In the genomic region with DNA sequence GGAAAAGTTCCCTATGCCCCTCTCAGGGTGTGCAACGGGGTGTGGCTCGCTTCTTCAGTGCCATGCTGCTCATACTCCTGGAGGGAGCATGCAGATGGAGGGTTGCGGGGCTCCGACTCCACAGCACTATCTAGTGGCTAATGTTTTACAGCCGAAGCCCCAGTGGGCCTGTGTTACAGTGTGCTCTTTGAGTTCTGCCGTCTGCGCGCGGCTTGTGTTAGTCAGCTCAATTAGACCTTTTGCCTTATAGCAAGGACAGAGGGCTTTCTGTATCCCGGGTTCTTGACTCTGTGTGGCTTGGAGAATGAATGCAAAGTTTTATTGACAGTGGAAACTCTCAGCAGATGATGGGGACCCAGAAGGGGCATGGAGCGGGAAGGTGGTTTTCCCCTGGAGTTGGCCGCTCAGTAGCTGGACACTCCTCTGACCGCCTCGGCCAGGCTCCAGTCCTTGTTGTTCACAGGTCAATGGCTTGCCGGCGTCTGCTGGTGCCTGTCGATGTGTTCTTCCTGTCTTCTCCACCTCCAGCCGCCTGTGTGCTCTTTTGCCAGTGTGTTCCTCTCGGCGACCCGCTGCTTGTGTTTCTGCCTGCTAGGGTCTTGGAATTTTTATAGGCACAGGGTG, we compare ENCODE assay signal across 8 cellular contexts.
DNase-seq lines count a peak whose midpoint lies in the region; ATAC-seq, FAIRE-seq and TF ChIP-seq lines count a peak whose summit lies in the region.

No MANE protein-coding gene starts in this region.

- no peak overlapping the region for H3K4me3 ChIP-seq in HCT116 (replicated peaks in 1 of 2; ENCODE audit: low read depth in 1 of 2, low read length in 2 of 2)
- H3K4me3 ChIP-seq in WERI-Rb-1 (ENCODE audit: low read depth, low read length) = no peak overlapping the region

- H3K27ac ChIP-seq in HCT116 (ENCODE audit: low read depth, low read length) (no peak overlapping the region), WERI-Rb-1 (no peak overlapping the region)

- H4K20me1 ChIP-seq in HCT116 (ENCODE audit: insufficient read depth) = no peaks in the 10 kb centered on the region

- no TSS peak for BruUV-seq in HCT116 (replicated peaks; lab: Mats Ljungman, UMichigan)

- H3K9ac ChIP-seq in HCT116 (ENCODE audit: low read length) = no peak overlapping the region

- TF ChIP-seq RAD21 in HCT116 (IDR thresholded peaks at IDR 0.05; ENCODE audit: low read depth) = peak; percentile 35

- DNase-seq in AG20443 (ENCODE audit: low spot score) (peak; percentile 5), HCT116 (ENCODE audit: low read depth, low spot score) (peak; percentile 28), WERI-Rb-1 (peak; percentile 30), iPS-NIHi11 (ENCODE audit: low spot score) (peak; percentile 32), frontal cortex (ENCODE audit: low spot score in 2 of 2) (no peak)
- no peak for DNase-seq in activated effector memory CD4-positive, alpha-beta T cell treated with anti-CD3 and anti-CD28 coated beads, Interleukin-2, amount 50 U/mL, for 16 hours

- POLR2A ChIA-PET in HCT116 (lab: Charles Lee) = no interaction called here

- intact Hi-C loops in HCT116 (cut with micrococcal nuclease) = loop anchor here (2.0 to 10.0 kb wide), 2 partner anchors 333 to 885 kb away; no protein-coding TSS in a partner anchor

- no peak for TF ChIP-seq POLR2A in HCT116 (IDR thresholded peaks at IDR 0.05; ENCODE audit: borderline replicate concordance, extremely low read depth, insufficient read depth, insufficient read length)

- H3K4me1 ChIP-seq in HCT116 (ENCODE audit: control insufficient read depth in 1 of 2, insufficient read depth in 2 of 2, low read length in 2 of 2) = peaks cover 0 to 19% of the 10 kb centered on the region in 2 experiments

- no peaks in the 10 kb centered on the region for H3K36me3 ChIP-seq in HCT116 (ENCODE audit: control insufficient read depth in 1 of 2, insufficient read depth in 2 of 2, low read length in 2 of 2)
- no peaks in the 10 kb centered on the region for H3K36me3 ChIP-seq in WERI-Rb-1

- H3K79me2 ChIP-seq in HCT116 (ENCODE audit: insufficient read depth, low read length) = no peaks in the 10 kb centered on the region

- peak overlapping the region; percentile 70 for H2AFZ ChIP-seq in HCT116 (ENCODE audit: low read depth, low read length, poor library complexity, severe bottlenecking)

- no peak overlapping the region for H3K4me2 ChIP-seq in HCT116 (ENCODE audit: low read length)

- TF ChIP-seq CTCF in HCT116 (IDR thresholded peaks at IDR 0.05 in 2 of 3, conservative IDR thresholded peaks at IDR 0.05 in 1 of 3; ENCODE audit: borderline replicate concordance in 1 of 3, insufficient read depth in 1 of 3, low read depth in 2 of 3, low read length in 2 of 3) = peak in 2 of 3 experiments; percentile 63 to 70; a peak in 4 of 6 replicates
- TF ChIP-seq CTCF in WERI-Rb-1 (IDR thresholded peaks at IDR 0.05; ENCODE audit: low read depth, low read length) = peak; percentile 59

- no peak for FAIRE-seq in frontal cortex (lab: Jason Lieb, UNC)

- CTCF ChIA-PET in HCT116 (lab: Charles Lee) = interaction anchor here (1.3 kb wide), 1 partner anchor 143 kb away, joined by 3 read pairs; no protein-coding TSS in a partner anchor

- peak; percentile 94 for ATAC-seq in HCT116
- ATAC-seq in HG03095 (IDR thresholded peaks at IDR 0.05; ENCODE audit: unreplicated experiment) = no peak
- no peak for ATAC-seq in HG02852 (IDR thresholded peaks at IDR 0.05; ENCODE audit: unreplicated experiment)

- no peaks in the 10 kb centered on the region for H3K9me3 ChIP-seq in HCT116 (ENCODE audit: control insufficient read depth in 1 of 2, insufficient read depth in 1 of 2, low read depth in 1 of 2, low read length in 2 of 2)
- no peaks in the 10 kb centered on the region for H3K9me3 ChIP-seq in WERI-Rb-1 (ENCODE audit: severe bottlenecking)

- H3K9me2 ChIP-seq in HCT116 (ENCODE audit: insufficient read depth) = no peaks in the 10 kb centered on the region

- H3K27me3 ChIP-seq in HCT116 (ENCODE audit: insufficient read depth, low read length) (no peaks in the 10 kb centered on the region), WERI-Rb-1 (ENCODE audit: insufficient read depth, low read depth, severe bottlenecking) (no peaks in the 10 kb centered on the region)

- RAD21 ChIA-PET in HCT116 (lab: Charles Lee; ENCODE audit: low non-redundant PET in 1 of 2, low total read pairs in 2 of 2, uncharacterized antibody in 2 of 2, unreplicated experiment in 2 of 2) = no interaction called here

TF ChIP-seq in HCT116, 20 proteins besides CTCF, POLR2A, EP300 and RAD21:
- TF ChIP-seq, protein P1, sequence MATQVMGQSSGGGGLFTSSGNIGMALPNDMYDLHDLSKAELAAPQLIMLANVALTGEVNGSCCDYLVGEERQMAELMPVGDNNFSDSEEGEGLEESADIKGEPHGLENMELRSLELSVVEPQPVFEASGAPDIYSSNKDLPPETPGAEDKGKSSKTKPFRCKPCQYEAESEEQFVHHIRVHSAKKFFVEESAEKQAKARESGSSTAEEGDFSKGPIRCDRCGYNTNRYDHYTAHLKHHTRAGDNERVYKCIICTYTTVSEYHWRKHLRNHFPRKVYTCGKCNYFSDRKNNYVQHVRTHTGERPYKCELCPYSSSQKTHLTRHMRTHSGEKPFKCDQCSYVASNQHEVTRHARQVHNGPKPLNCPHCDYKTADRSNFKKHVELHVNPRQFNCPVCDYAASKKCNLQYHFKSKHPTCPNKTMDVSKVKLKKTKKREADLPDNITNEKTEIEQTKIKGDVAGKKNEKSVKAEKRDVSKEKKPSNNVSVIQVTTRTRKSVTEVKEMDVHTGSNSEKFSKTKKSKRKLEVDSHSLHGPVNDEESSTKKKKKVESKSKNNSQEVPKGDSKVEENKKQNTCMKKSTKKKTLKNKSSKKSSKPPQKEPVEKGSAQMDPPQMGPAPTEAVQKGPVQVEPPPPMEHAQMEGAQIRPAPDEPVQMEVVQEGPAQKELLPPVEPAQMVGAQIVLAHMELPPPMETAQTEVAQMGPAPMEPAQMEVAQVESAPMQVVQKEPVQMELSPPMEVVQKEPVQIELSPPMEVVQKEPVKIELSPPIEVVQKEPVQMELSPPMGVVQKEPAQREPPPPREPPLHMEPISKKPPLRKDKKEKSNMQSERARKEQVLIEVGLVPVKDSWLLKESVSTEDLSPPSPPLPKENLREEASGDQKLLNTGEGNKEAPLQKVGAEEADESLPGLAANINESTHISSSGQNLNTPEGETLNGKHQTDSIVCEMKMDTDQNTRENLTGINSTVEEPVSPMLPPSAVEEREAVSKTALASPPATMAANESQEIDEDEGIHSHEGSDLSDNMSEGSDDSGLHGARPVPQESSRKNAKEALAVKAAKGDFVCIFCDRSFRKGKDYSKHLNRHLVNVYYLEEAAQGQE (IDR thresholded peaks at IDR 0.05; ENCODE audit: low read depth) = no peak
- TF ChIP-seq CEBPB (IDR thresholded peaks at IDR 0.05; ENCODE audit: low read depth) = no peak
- TF ChIP-seq, protein P2, sequence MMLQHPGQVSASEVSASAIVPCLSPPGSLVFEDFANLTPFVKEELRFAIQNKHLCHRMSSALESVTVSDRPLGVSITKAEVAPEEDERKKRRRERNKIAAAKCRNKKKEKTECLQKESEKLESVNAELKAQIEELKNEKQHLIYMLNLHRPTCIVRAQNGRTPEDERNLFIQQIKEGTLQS (IDR thresholded peaks at IDR 0.05) = no peak
- no peak for TF ChIP-seq EZH2phosphoT487 (IDR thresholded peaks at IDR 0.05; ENCODE audit: borderline replicate concordance)
- TF ChIP-seq POLR2AphosphoS5 (IDR thresholded peaks at IDR 0.05; ENCODE audit: low read depth, low read length) = no peak
- TF ChIP-seq SIN3A (IDR thresholded peaks at IDR 0.05; ENCODE audit: low read depth) = no peak
- TF ChIP-seq FOSL1 (IDR thresholded peaks at IDR 0.05; ENCODE audit: low read depth) = no peak
- TF ChIP-seq, protein P3, sequence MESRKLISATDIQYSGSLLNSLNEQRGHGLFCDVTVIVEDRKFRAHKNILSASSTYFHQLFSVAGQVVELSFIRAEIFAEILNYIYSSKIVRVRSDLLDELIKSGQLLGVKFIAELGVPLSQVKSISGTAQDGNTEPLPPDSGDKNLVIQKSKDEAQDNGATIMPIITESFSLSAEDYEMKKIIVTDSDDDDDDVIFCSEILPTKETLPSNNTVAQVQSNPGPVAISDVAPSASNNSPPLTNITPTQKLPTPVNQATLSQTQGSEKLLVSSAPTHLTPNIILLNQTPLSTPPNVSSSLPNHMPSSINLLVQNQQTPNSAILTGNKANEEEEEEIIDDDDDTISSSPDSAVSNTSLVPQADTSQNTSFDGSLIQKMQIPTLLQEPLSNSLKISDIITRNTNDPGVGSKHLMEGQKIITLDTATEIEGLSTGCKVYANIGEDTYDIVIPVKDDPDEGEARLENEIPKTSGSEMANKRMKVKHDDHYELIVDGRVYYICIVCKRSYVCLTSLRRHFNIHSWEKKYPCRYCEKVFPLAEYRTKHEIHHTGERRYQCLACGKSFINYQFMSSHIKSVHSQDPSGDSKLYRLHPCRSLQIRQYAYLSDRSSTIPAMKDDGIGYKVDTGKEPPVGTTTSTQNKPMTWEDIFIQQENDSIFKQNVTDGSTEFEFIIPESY (IDR thresholded peaks at IDR 0.05; ENCODE audit: extremely low read depth, insufficient replicate concordance, low read length) = no peak
- TF ChIP-seq ELF1 (IDR thresholded peaks at IDR 0.05; ENCODE audit: borderline replicate concordance, low read depth) = no peak
- TF ChIP-seq JUND (IDR thresholded peaks at IDR 0.05) = no peak
- TF ChIP-seq, protein P4, sequence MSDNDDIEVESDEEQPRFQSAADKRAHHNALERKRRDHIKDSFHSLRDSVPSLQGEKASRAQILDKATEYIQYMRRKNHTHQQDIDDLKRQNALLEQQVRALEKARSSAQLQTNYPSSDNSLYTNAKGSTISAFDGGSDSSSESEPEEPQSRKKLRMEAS (IDR thresholded peaks at IDR 0.05) = no peak
- TF ChIP-seq CBX3 (IDR thresholded peaks at IDR 0.05; ENCODE audit: low read depth) = no peak
- no peak for TF ChIP-seq SP1 (IDR thresholded peaks at IDR 0.05; ENCODE audit: low read depth)
- no peak for TF ChIP-seq TCF7L2 (IDR thresholded peaks at IDR 0.05; ENCODE audit: borderline replicate concordance, extremely low read depth, insufficient read depth, insufficient read length)
- no peak for TF ChIP-seq ZFX (IDR thresholded peaks at IDR 0.05)
TF ChIP-seq in HCT116: peak in this region for 0.

Comparison
In these comparisons a context has a peak if more than half of its experiments do, and no peak if none do; other contexts are left out.
1. DNase-seq: peak in AG20443 (single experiment), HCT116 (single experiment), WERI-Rb-1 (single experiment) and iPS-NIHi11 (single experiment); none in frontal cortex (0 of 2) and activated effector memory CD4-positive, alpha-beta T cell treated with anti-CD3 and anti-CD28 coated beads, Interleukin-2, amount 50 U/mL, for 16 hours (single experiment).